ENCODE assay signal across 11 cellular contexts in genomic region chrX:135340827-135341226, GRCh38. TPM values are rescaled to one million over a fixed set of nuclear protein-coding genes. Genes with fewer than 3 reads are reported as not detected.
DNase-seq lines count a peak whose midpoint lies in the region; ATAC-seq and FAIRE-seq lines count a peak whose summit lies in the region.
"Had no signal": no experiment of that assay in that cellular context is flagged by ENCODE, and none has a peak within 500 bp of the region (broad histone marks: within the 10 kb centered on the region; RNA-seq: fewer than 3 reads in every experiment).

No MANE protein-coding gene starts in this region.

- no peak overlapping the region for H3K27ac Mint-ChIP-seq in activated CD8-positive, alpha-beta T cell treated with anti-CD3 and anti-CD28 coated beads, Interleukin-2, amount 10 ng/mL, durations not matched to agents 7 days and 5 days

- H3K4me1 ChIP-seq in ACC112 (ENCODE audit: control insufficient read depth, insufficient read depth, low read length, unreplicated experiment), result peaks cover 15% of the 10 kb centered on the region

- ATAC-seq in activated CD8-positive, alpha-beta T cell treated with anti-CD3 and anti-CD28 coated beads, Interleukin-2, amount 10 ng/mL, durations not matched to agents 7 days and 5 days, result no peak
- ATAC-seq in HG03432 (IDR thresholded peaks at IDR 0.05; ENCODE audit: unreplicated experiment), result no peak
- no peak for ATAC-seq in HG03108 (IDR thresholded peaks at IDR 0.05; ENCODE audit: unreplicated experiment)
- ATAC-seq: left lobe of liver, Right ventricle myocardium inferior had no signal

- H2AFZ ChIP-seq in ACC112 (ENCODE audit: low read length, unreplicated experiment), result no peak overlapping the region

- H3K4me3 Mint-ChIP-seq in activated CD8-positive, alpha-beta T cell treated with anti-CD3 and anti-CD28 coated beads, Interleukin-2, amount 10 ng/mL, durations not matched to agents 7 days and 5 days, result peak overlapping the region; percentile 84

- peaks cover 32% of the 10 kb centered on the region for H3K79me2 ChIP-seq in ACC112 (ENCODE audit: control insufficient read depth, insufficient read depth, low read length, unreplicated experiment)

- peaks cover 52% of the 10 kb centered on the region for H3K4me1 Mint-ChIP-seq in activated CD8-positive, alpha-beta T cell treated with anti-CD3 and anti-CD28 coated beads, Interleukin-2, amount 10 ng/mL, durations not matched to agents 7 days and 5 days (ENCODE audit: low read depth)

- H3K36me3 Mint-ChIP-seq in activated CD8-positive, alpha-beta T cell treated with anti-CD3 and anti-CD28 coated beads, Interleukin-2, amount 10 ng/mL, durations not matched to agents 7 days and 5 days (ENCODE audit: low read depth), result peaks cover 49% of the 10 kb centered on the region

- H3K9me3 Mint-ChIP-seq in activated CD8-positive, alpha-beta T cell treated with anti-CD3 and anti-CD28 coated beads, Interleukin-2, amount 10 ng/mL, durations not matched to agents 7 days and 5 days (ENCODE audit: insufficient read depth), result no peaks in the 10 kb centered on the region

- no peaks in the 10 kb centered on the region for H3K27me3 ChIP-seq in ACC112 (ENCODE audit: insufficient read depth, low read length)

- CTCF ChIA-PET in activated CD8-positive, alpha-beta T cell treated with anti-CD3 and anti-CD28 coated beads, Interleukin-2, amount 10 ng/mL, durations not matched to agents 7 days and 5 days (lab: Charles Lee), result no interaction called here

- no peaks in the 10 kb centered on the region for H3K36me3 ChIP-seq in ACC112 (ENCODE audit: insufficient read depth, low read length)

- no peak for FAIRE-seq in GM19239 (lab: Jason Lieb, UNC)

- POLR2A ChIA-PET in activated CD8-positive, alpha-beta T cell treated with anti-CD3 and anti-CD28 coated beads, Interleukin-2, amount 10 ng/mL, durations not matched to agents 7 days and 5 days (lab: Charles Lee), result no interaction called here

- H3K27ac ChIP-seq in ACC112 (ENCODE audit: low read depth, low read length), result no peak overlapping the region

- H3K9me3 ChIP-seq in iPS-18c (ENCODE audit: control insufficient read depth, insufficient read depth, low read length), result no peaks in the 10 kb centered on the region

- no peaks in the 10 kb centered on the region for H3K27me3 Mint-ChIP-seq in activated CD8-positive, alpha-beta T cell treated with anti-CD3 and anti-CD28 coated beads, Interleukin-2, amount 10 ng/mL, durations not matched to agents 7 days and 5 days (ENCODE audit: low read depth)

- H3K4me3 ChIP-seq in ACC112 (ENCODE audit: low read depth, low read length) (peak overlapping the region; percentile 87), iPS-18c (ENCODE audit: insufficient read depth, low read depth, low read length) (peak overlapping the region; percentile 2; the same call in 1 of the 2 replicates)

- DNase-seq in GM03348 (ENCODE audit: low spot score) (peak; percentile 42), SHP77 treated with DMSO at 0.1 percent for 48 hours (lab: John Stamatoyannopoulos, UW) (no peak), GM19239 (ENCODE audit: insufficient read length, low spot score) (no peak)
- DNase-seq in activated CD8-positive, alpha-beta T cell treated with anti-CD3 and anti-CD28 coated beads, Interleukin-2, amount 10 ng/mL, durations not matched to agents 7 days and 5 days, result no peak
- DNase-seq: GF-D8 had no signal

RNA-seq across cellular contexts. Expression of gene ZNF75D, which starts 3.1 kb away (rescaled TPM):
- total RNA-seq in activated CD8-positive, alpha-beta T cell treated with anti-CD3 and anti-CD28 coated beads, Interleukin-2, amount 10 ng/mL, durations not matched to agents 7 days and 5 days, result 10 to 100 TPM; 12.1 to 13.8 TPM

RNA-seq across cellular contexts. Expression of gene ZNF449, which starts 3.8 kb away (rescaled TPM):
- total RNA-seq in activated CD8-positive, alpha-beta T cell treated with anti-CD3 and anti-CD28 coated beads, Interleukin-2, amount 10 ng/mL, durations not matched to agents 7 days and 5 days, result 1 to 10 TPM; 4.3 to 4.4 TPM

RNA-seq across cellular contexts. Expression of gene ETDC, which starts 31.5 kb away (rescaled TPM):
- not detected for total RNA-seq in activated CD8-positive, alpha-beta T cell treated with anti-CD3 and anti-CD28 coated beads, Interleukin-2, amount 10 ng/mL, durations not matched to agents 7 days and 5 days
- total RNA-seq: left lobe of liver, Right ventricle myocardium inferior had no signal
